31 cellular contexts compared by ENCODE assay signal in genomic region chr5:61257421-61257820, GRCh38.
"Had no signal": no experiment of that assay in that cellular context is flagged by ENCODE, and none has a peak within 500 bp of the region (broad histone marks: within the 10 kb centered on the region; RNA-seq: fewer than 3 reads in every experiment).

No MANE protein-coding gene starts in this region.

- FAIRE-seq: keratinocyte, urothelium cell line had no signal

- ATAC-seq: heart left ventricle; left cardiac atrium; left lobe of liver; naive thymus-derived CD8-positive, alpha-beta T cell; stimulated activated memory B cell treated with anti-CD40 and anti-IgM and Interleukin-4, amounts not matched to agents 10 μg/mL and 1 μg/mL and 100 μg/mL, for 72 hours; stimulated activated naive CD8-positive, alpha-beta T cell treated with anti-CD3 and anti-CD28 coated beads, Interleukin-15, amount 100 ng/mL, for 72 hours; upper lobe of right lung had no signal

- H3K4me1 Mint-ChIP-seq: immature natural killer cell; naive thymus-derived CD8-positive, alpha-beta T cell; nephron; stimulated activated memory B cell treated with anti-CD40 and anti-IgM and Interleukin-4, amounts not matched to agents 10 μg/mL and 1 μg/mL and 100 μg/mL, for 72 hours; stimulated activated naive CD8-positive, alpha-beta T cell treated with anti-CD3 and anti-CD28 coated beads, Interleukin-15, amount 100 ng/mL, for 72 hours had no signal

- H3K36me3 ChIP-seq: heart left ventricle, right atrium auricular region, right lobe of liver, suprapubic skin, thoracic aorta, tibial artery, upper lobe of right lung had no signal

- H3K27me3 Mint-ChIP-seq: stimulated activated naive CD8-positive, alpha-beta T cell treated with anti-CD3 and anti-CD28 coated beads, Interleukin-15, amount 100 ng/mL, for 72 hours had no signal

- H3K27me3 ChIP-seq: heart left ventricle, right atrium auricular region, right lobe of liver, suprapubic skin, upper lobe of right lung had no signal

- H3K9ac ChIP-seq: parathyroid adenoma had no signal

- H3K4me3 Mint-ChIP-seq: immature natural killer cell; naive thymus-derived CD8-positive, alpha-beta T cell; nephron; neural crest cell; stimulated activated memory B cell treated with anti-CD40 and anti-IgM and Interleukin-4, amounts not matched to agents 10 μg/mL and 1 μg/mL and 100 μg/mL, for 72 hours; stimulated activated naive CD8-positive, alpha-beta T cell treated with anti-CD3 and anti-CD28 coated beads, Interleukin-15, amount 100 ng/mL, for 72 hours had no signal

- H3K4me3 ChIP-seq: heart left ventricle, lung, mucosa of descending colon, right atrium auricular region, right lobe of liver, smooth muscle cell, suprapubic skin, thoracic aorta, tibial artery, upper lobe of right lung had no signal

- H3K9me3 Mint-ChIP-seq: immature natural killer cell; stimulated activated memory B cell treated with anti-CD40 and anti-IgM and Interleukin-4, amounts not matched to agents 10 μg/mL and 1 μg/mL and 100 μg/mL, for 72 hours; stimulated activated naive CD8-positive, alpha-beta T cell treated with anti-CD3 and anti-CD28 coated beads, Interleukin-15, amount 100 ng/mL, for 72 hours had no signal

- H3K79me2 ChIP-seq: parathyroid adenoma had no signal

- H3K27ac Mint-ChIP-seq: immature natural killer cell; naive thymus-derived CD8-positive, alpha-beta T cell; nephron; stimulated activated memory B cell treated with anti-CD40 and anti-IgM and Interleukin-4, amounts not matched to agents 10 μg/mL and 1 μg/mL and 100 μg/mL, for 72 hours; stimulated activated naive CD8-positive, alpha-beta T cell treated with anti-CD3 and anti-CD28 coated beads, Interleukin-15, amount 100 ng/mL, for 72 hours had no signal

- H3K4me1 ChIP-seq: right atrium auricular region, right lobe of liver, suprapubic skin had no signal

- DNase-seq: heart left ventricle; hypothalamus; immature natural killer cell; kidney glomerular epithelial cell; left cardiac atrium; midbrain; mucosa of descending colon; naive thymus-derived CD8-positive, alpha-beta T cell; nucleus accumbens; right lobe of liver; stimulated activated CD4-positive, alpha-beta T cell treated with anti-CD3 and anti-CD28 coated beads, Interleukin-1b, Interleukin-23, amount 100 ng/mL, for 48 hours; stimulated activated CD4-positive, alpha-beta T cell treated with anti-CD3 and anti-CD28 coated beads, Interleukin-2, amount 100 ng/mL, for 48 hours; stimulated activated CD4-positive, alpha-beta T cell treated with anti-CD3 and anti-CD28 coated beads, Interleukin-4, amount 100 ng/mL, for 4 hours; stimulated activated CD8-positive, alpha-beta memory T cell treated with anti-CD3 and anti-CD28 coated beads, Interleukin-4, amount 100 ng/mL, for 48 hours; stimulated activated naive CD4-positive, alpha-beta T cell treated with Interleukin-2 at 50 U/mL for 16 hours; stimulated activated naive CD8-positive, alpha-beta T cell treated with anti-CD3 and anti-CD28 coated beads, Interleukin-15, amount 100 ng/mL, for 72 hours; tibial artery; trophoblast cell; upper lobe of right lung had no signal

- H3K9me3 ChIP-seq: heart left ventricle, mucosa of descending colon, right atrium auricular region, right lobe of liver, suprapubic skin, thoracic aorta, tibial artery, upper lobe of right lung had no signal

- H3K36me3 Mint-ChIP-seq: immature natural killer cell; naive thymus-derived CD8-positive, alpha-beta T cell; stimulated activated memory B cell treated with anti-CD40 and anti-IgM and Interleukin-4, amounts not matched to agents 10 μg/mL and 1 μg/mL and 100 μg/mL, for 72 hours had no signal

- H3K27ac ChIP-seq: heart left ventricle, parathyroid adenoma, right atrium auricular region, right lobe of liver, suprapubic skin, thoracic aorta, tibial artery, upper lobe of right lung had no signal

- H3K4me2 ChIP-seq: smooth muscle cell had no signal
